Comparison of ENCODE assay signal across 8 cellular contexts in genomic region chr12:42332301-42332894, GRCh38. TPM values are rescaled to one million over a fixed set of nuclear protein-coding genes. Genes with fewer than 3 reads are reported as not detected.
DNase-seq lines count a peak whose midpoint lies in the region; ATAC-seq, FAIRE-seq and TF ChIP-seq lines count a peak whose summit lies in the region.

No MANE protein-coding gene starts in this region.

- H3K36me3 ChIP-seq in parathyroid adenoma (ENCODE audit: control insufficient read depth, insufficient read depth, low read length), result no peaks in the 10 kb centered on the region

- no peak for ATAC-seq in HG02571 (IDR thresholded peaks at IDR 0.05; ENCODE audit: unreplicated experiment)

- POLR2A ChIA-PET in HEK293T (lab: Yijun Ruan, JAX), result no interaction called here

- peaks cover 5% of the 10 kb centered on the region for H3K4me1 ChIP-seq in parathyroid adenoma

- H3K27me3 ChIP-seq in parathyroid adenoma (ENCODE audit: control insufficient read depth, insufficient read depth, low read length), result no peaks in the 10 kb centered on the region

- H3K9me3 ChIP-seq in parathyroid adenoma (ENCODE audit: control insufficient read depth, low read length), result no peaks in the 10 kb centered on the region

- CTCF ChIA-PET in HEK293T (lab: Yijun Ruan, JAX), result interaction anchor here (0.6 to 0.9 kb wide), 3 partner anchors 39 to 206 kb away, joined by 3 to 4 read pairs (median 3); no protein-coding TSS in a partner anchor

- DNase-seq in G401 (ENCODE audit: low spot score) (peak; percentile 72), HEK293T (ENCODE audit: extremely low spot score) (peak; percentile 34), NCI-H1092 (lab: John Stamatoyannopoulos, UW) (peak; percentile 4), T-helper 9 cell (peak; percentile 10), fibroblast of peridontal ligament (ENCODE audit: extremely low read depth) (peak; percentile 75)

- H3K9ac ChIP-seq in parathyroid adenoma, result no peak overlapping the region

- H3K4me3 ChIP-seq in parathyroid adenoma (ENCODE audit: low read depth, low read length), result no peak overlapping the region

- peaks cover 34% of the 10 kb centered on the region for H3K79me2 ChIP-seq in parathyroid adenoma

- H3K4me2 ChIP-seq in parathyroid adenoma (ENCODE audit: low read length), result no peak overlapping the region

- FAIRE-seq in A204.1 (lab: Jason Lieb, UNC), result peak; percentile 96

- in situ Hi-C loops in G401 (cut with HindIII; ENCODE audit: low sequenced_read_pairs), result no loop called here

- H2AFZ ChIP-seq in parathyroid adenoma, result no peak overlapping the region

- no peak overlapping the region for H3K27ac ChIP-seq in parathyroid adenoma

- TF ChIP-seq CTCF in parathyroid adenoma (IDR thresholded peaks at IDR 0.05), result peak; percentile 68

TF ChIP-seq in HEK293T, 16 proteins besides CTCF, POLR2A, EP300 and RAD21:
- TF ChIP-seq TARDBP (IDR thresholded peaks at IDR 0.05) (no peak), PKNOX1 (IDR thresholded peaks at IDR 0.05) (no peak), HDGF (IDR thresholded peaks at IDR 0.05; ENCODE audit: borderline replicate concordance) (no peak)

RNA-seq across cellular contexts. Expression of gene PPHLN1, which starts 6.4 kb away (rescaled TPM):
- 24.9 and 34.1 TPM in 2 replicates for total RNA-seq in G401 (2014; rRNA removed; shearing (Covaris generic))

RNA-seq across cellular contexts. Expression of gene ZCRB1, which starts 6.5 kb away (rescaled TPM):
- total RNA-seq in G401 (2014; rRNA removed; shearing (Covaris generic)), result 52.4 and 98.1 TPM in 2 replicates

Comparison
In these comparisons a context has a peak if more than half of its experiments do, and no peak if none do; other contexts are left out.
1. DNase-seq: peak in every context shown above with its lines; median percentile 75 in fibroblast of peridontal ligament; 72 in G401; 34 in HEK293T; 10 in T-helper 9 cell; 4 in NCI-H1092.